ENCODE assay signal across 22 cellular contexts in the genomic region with DNA sequence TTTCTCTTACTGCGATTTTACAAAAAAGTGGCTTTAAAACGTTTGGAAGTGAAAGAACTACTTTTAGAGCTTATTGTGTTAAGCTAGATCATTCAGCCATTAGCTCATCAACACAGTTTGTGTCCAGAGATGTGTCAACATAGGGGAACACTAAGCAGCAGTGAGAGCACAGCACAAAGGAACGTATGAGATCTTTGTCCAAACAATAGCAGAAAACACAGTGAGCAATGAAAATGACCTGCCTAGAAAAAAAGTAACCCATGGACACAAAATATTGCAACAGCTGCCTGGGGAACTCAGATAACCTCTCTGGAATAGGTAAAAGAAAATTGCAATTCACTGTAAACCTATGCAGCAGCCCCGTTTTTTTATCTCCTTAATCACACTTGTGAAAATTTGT.
A peak's percentile ranks its signal among the peaks of the same experiment; 100 is the strongest.
DNase-seq lines count a peak whose midpoint lies in the region; ATAC-seq, FAIRE-seq and TF ChIP-seq lines count a peak whose summit lies in the region.
"Had no signal": no experiment of that assay in that cellular context is flagged by ENCODE, and none has a peak within 500 bp of the region (broad histone marks: within the 10 kb centered on the region; RNA-seq: fewer than 3 reads in every experiment).

No MANE protein-coding gene starts in this region.

- H3K4me3 ChIP-seq in brain microvascular endothelial cell (ENCODE audit: low read depth, low read length) (no peak overlapping the region), HepG2 (replicated peaks in 1 of 3; ENCODE audit: insufficient read depth in 1 of 3, low read depth in 2 of 3, low read length in 3 of 3) (no peak overlapping the region), mucosa of descending colon (no peak overlapping the region)
- H3K4me3 ChIP-seq: body of pancreas, esophagus squamous epithelium, HAP-1 had no signal

- H3K9me3 ChIP-seq in HepG2 (ENCODE audit: low read length), result no peaks in the 10 kb centered on the region
- no peaks in the 10 kb centered on the region for H3K9me3 ChIP-seq in mucosa of descending colon
- H3K9me3 ChIP-seq: body of pancreas, esophagus squamous epithelium, HAP-1 had no signal

- TF ChIP-seq EP300 in HepG2 (IDR thresholded peaks at IDR 0.05; ENCODE audit: low read depth in 2 of 2, low read length in 2 of 2) (no peak), HepG2 (CRISPR knock-in tag; IDR thresholded peaks at IDR 0.05; ENCODE audit: borderline replicate concordance) (no peak)

- H2AFZ ChIP-seq in HepG2 (ENCODE audit: low read length), result no peak overlapping the region

- no peak for TF ChIP-seq POLR2A in HepG2 (IDR thresholded peaks at IDR 0.05; ENCODE audit: insufficient read depth in 1 of 2, low read depth in 2 of 2, low read length in 2 of 2)

- no peaks in the 10 kb centered on the region for H3K79me2 ChIP-seq in HepG2 (ENCODE audit: insufficient read depth, low read length)

- H3K27ac ChIP-seq in brain microvascular endothelial cell, result no peak overlapping the region
- no peak overlapping the region for H3K27ac ChIP-seq in HepG2 (ENCODE audit: extremely low read length, insufficient read depth, low read length)
- H3K27ac ChIP-seq: body of pancreas, esophagus squamous epithelium had no signal

- ATAC-seq in HepG2, result peak; percentile 76
- ATAC-seq in mucosa of descending colon, result no peak
- no peak for ATAC-seq in GM21723 (IDR thresholded peaks at IDR 0.05; ENCODE audit: unreplicated experiment)
- ATAC-seq: body of pancreas, sciatic nerve had no signal

- intact Hi-C loops in HepG2 (cut with micrococcal nuclease; ENCODE audit: unreplicated experiment), result no loop called here
- intact Hi-C loops in mucosa of descending colon (cut with DNase I, micrococcal nuclease), result no loop called here

- in situ Hi-C loops in brain microvascular endothelial cell (cut with HindIII; ENCODE audit: low pct_ligation_motif_present, low sequenced_read_pairs) (no loop called here), HepG2 (cut with HindIII; ENCODE audit: extremely low pct_ligation_motif_present, low pct_unique_long_range_greater_than_20kb) (no loop called here)

- CTCF ChIA-PET in HepG2 (lab: Yijun Ruan, JAX; ENCODE audit: low intra/inter-chr PET ratio, low total read pairs), result no interaction called here

- TF ChIP-seq CTCF in brain microvascular endothelial cell (IDR thresholded peaks at IDR 0.05; ENCODE audit: low read depth, low read length, missing control alignments) (no peak), HepG2 (CRISPR knock-in tag; IDR thresholded peaks at IDR 0.05) (no peak), mucosa of descending colon (IDR thresholded peaks at IDR 0.05) (no peak)

- H4K20me1 ChIP-seq in HepG2 (ENCODE audit: insufficient read depth, low read length), result no peaks in the 10 kb centered on the region

- no peak overlapping the region for H3K9ac ChIP-seq in HepG2 (ENCODE audit: insufficient read depth, low read depth, low read length)

- no peak overlapping the region for H3K4me2 ChIP-seq in HepG2 (ENCODE audit: low read depth, low read length)

- POLR2A ChIA-PET in HepG2 (lab: Yijun Ruan, JAX), result no interaction called here

- TF ChIP-seq RAD21 in HepG2 (CRISPR knock-in tag; IDR thresholded peaks at IDR 0.05), result no peak

- H3K4me1 ChIP-seq in HepG2 (ENCODE audit: insufficient read depth, low read length) (peaks cover 7% of the 10 kb centered on the region; the same call in 1 of the 2 replicates), mucosa of descending colon (ENCODE audit: low read depth) (no peaks in the 10 kb centered on the region)
- H3K4me1 ChIP-seq: body of pancreas, esophagus squamous epithelium, HAP-1 had no signal

- DNase-seq in DMS153 (lab: John Stamatoyannopoulos, UW), result peak; percentile 23
- DNase-seq in DMS153 treated with DMSO at 0.1 percent for 48 hours (lab: John Stamatoyannopoulos, UW; ENCODE audit: unreplicated experiment), result no peak
- DNase-seq in NCI-H146 (lab: John Stamatoyannopoulos, UW), result peak; percentile 92
- DNase-seq in brain microvascular endothelial cell, result peak; percentile 38
- DNase-seq in HepG2 (ENCODE audit: low spot score), result peak; percentile 30
- no peak for DNase-seq in HuH-7.5 (ENCODE audit: low spot score)
- DNase-seq in mucosa of descending colon, result no peak
- DNase-seq: activated CD4-positive, alpha-beta T cell treated with anti-CD3 and anti-CD28 coated beads, Interleukin-2, amount 50 U/mL, for 1 hour; activated naive CD4-positive, alpha-beta T cell treated with anti-CD3 and anti-CD28 coated beads, Interleukin-2, amount 10 ng/mL, durations not matched to agents 7 days and 5 days; body of pancreas; C1 segment of cervical spinal cord; esophagus squamous epithelium; midbrain; NCI-H1436; NCI-H526; nucleus accumbens; stimulated activated CD4-positive, alpha-beta T cell treated with anti-CD3 and anti-CD28 coated beads, Interleukin-4, amount 100 ng/mL, for 1 hour; SW 1271 had no signal

- 3% methylated on average over 4 of the region's 4 CpGs for WGBS in HepG2 (ENCODE audit: low lambda C conversion rate)

- H3K36me3 ChIP-seq in brain microvascular endothelial cell (replicated peaks), result no peaks in the 10 kb centered on the region
- H3K36me3 ChIP-seq in HepG2 (replicated peaks in 1 of 2; ENCODE audit: control insufficient read depth in 1 of 2, insufficient read depth in 2 of 2, low read length in 2 of 2), result no peaks in the 10 kb centered on the region
- no peaks in the 10 kb centered on the region for H3K36me3 ChIP-seq in mucosa of descending colon (ENCODE audit: low read depth)
- H3K36me3 ChIP-seq: esophagus squamous epithelium, HAP-1 had no signal

- H3K27me3 ChIP-seq in brain microvascular endothelial cell (replicated peaks), result no peaks in the 10 kb centered on the region
- no peaks in the 10 kb centered on the region for H3K27me3 ChIP-seq in HepG2 (ENCODE audit: control insufficient read depth in 1 of 2, insufficient read depth in 2 of 2, low read length in 2 of 2)
- H3K27me3 ChIP-seq: body of pancreas, esophagus squamous epithelium had no signal

- no peak for FAIRE-seq in HepG2 (lab: Jason Lieb, UNC)
- FAIRE-seq: islet of Langerhans had no signal

- BruUV-seq in HepG2 (replicated peaks; lab: Mats Ljungman, UMichigan), result no TSS peak

TF ChIP-seq in HepG2, 621 proteins besides CTCF, POLR2A, EP300 and RAD21 (continues in another document):
- TF ChIP-seq MBNL3 (CRISPR knock-in tag; conservative IDR thresholded peaks at IDR 0.05) (no peak), ZNF484 (CRISPR knock-in tag; IDR thresholded peaks at IDR 0.05; ENCODE audit: borderline replicate concordance, low read depth) (no peak), STAT5B (CRISPR knock-in tag; IDR thresholded peaks at IDR 0.05) (no peak), ZBTB49 (CRISPR knock-in tag; IDR thresholded peaks at IDR 0.05; ENCODE audit: borderline replicate concordance) (no peak), SOX6 (IDR thresholded peaks at IDR 0.05) (no peak), SOX6 (CRISPR knock-in tag; IDR thresholded peaks at IDR 0.05) (peak; percentile 83), ZNF552 (CRISPR knock-in tag; IDR thresholded peaks at IDR 0.05; ENCODE audit: borderline replicate concordance) (no peak), ASH2L (IDR thresholded peaks at IDR 0.05; ENCODE audit: insufficient read length, low read depth, low read length) (no peak), BORCS8-MEF2B (CRISPR knock-in tag; IDR thresholded peaks at IDR 0.05) (no peak), HIVEP1 (CRISPR knock-in tag; IDR thresholded peaks at IDR 0.05) (no peak), ZNF605 (CRISPR knock-in tag; IDR thresholded peaks at IDR 0.05) (no peak), MTA3 (CRISPR knock-in tag; IDR thresholded peaks at IDR 0.05) (no peak), RXRB (CRISPR knock-in tag; IDR thresholded peaks at IDR 0.05; ENCODE audit: borderline replicate concordance) (peak; percentile 20; the same call in 1 of the 2 replicates)

Comparison
In these comparisons a context has a peak if more than half of its experiments do, and no peak if none do; other contexts are left out.
1. DNase-seq: peak in DMS153 (single experiment), NCI-H146 (single experiment), brain microvascular endothelial cell (single experiment) and HepG2 (single experiment); none in DMS153 treated with DMSO at 0.1 percent for 48 hours (single experiment), HuH-7.5 (single experiment) and mucosa of descending colon (0 of 3).